ENCODE assay signal across 18 cellular contexts in genomic region chr10:125136087-125136486, GRCh38.
"Had no signal": no experiment of that assay in that cellular context is flagged by ENCODE, and none has a peak within 500 bp of the region (broad histone marks: within the 10 kb centered on the region; RNA-seq: fewer than 3 reads in every experiment).

No MANE protein-coding gene starts in this region.

- H3K4me2 ChIP-seq: neural progenitor cell, smooth muscle cell had no signal

- FAIRE-seq: bronchial epithelial cell, frontal cortex had no signal

- H3K36me3 Mint-ChIP-seq: activated naive CD8-positive, alpha-beta T cell treated with anti-CD3 and anti-CD28 coated beads, Interleukin-2, amount 10 ng/mL, durations not matched to agents 7 days and 5 days; stimulated activated memory B cell treated with anti-CD40 and anti-IgM and Interleukin-4, amounts not matched to agents 10 μg/mL and 1 μg/mL and 100 μg/mL, for 72 hours had no signal

- H3K27ac Mint-ChIP-seq: activated naive CD8-positive, alpha-beta T cell treated with anti-CD3 and anti-CD28 coated beads, Interleukin-2, amount 10 ng/mL, durations not matched to agents 7 days and 5 days; stimulated activated memory B cell treated with anti-CD40 and anti-IgM and Interleukin-4, amounts not matched to agents 10 μg/mL and 1 μg/mL and 100 μg/mL, for 72 hours had no signal

- H3K9me3 Mint-ChIP-seq: activated naive CD8-positive, alpha-beta T cell treated with anti-CD3 and anti-CD28 coated beads, Interleukin-2, amount 10 ng/mL, durations not matched to agents 7 days and 5 days; activated T-cell treated with anti-CD3 and anti-CD28 coated beads, Interleukin-2, amount 50 U/mL, for 4 hours; stimulated activated memory B cell treated with anti-CD40 and anti-IgM and Interleukin-4, amounts not matched to agents 10 μg/mL and 1 μg/mL and 100 μg/mL, for 72 hours had no signal

- H3K4me3 ChIP-seq: heart left ventricle, left lung, neural progenitor cell, right atrium auricular region, smooth muscle cell, upper lobe of left lung had no signal

- H2AFZ ChIP-seq: neural progenitor cell, parathyroid adenoma had no signal

- DNase-seq: activated CD4-positive, alpha-beta T cell treated with anti-CD3 and anti-CD28 coated beads, Interleukin-2, amount 50 U/mL, for 48 hours; activated CD4-positive, CD25-positive, alpha-beta regulatory T cell treated with anti-CD3 and anti-CD28 coated beads, Interleukin-2, amount 50 U/mL, for 72 hours; activated effector memory CD4-positive, alpha-beta T cell treated with anti-CD3 and anti-CD28 coated beads, Interleukin-2, amount 50 U/mL, for 16 hours; activated naive CD8-positive, alpha-beta T cell treated with anti-CD3 and anti-CD28 coated beads, Interleukin-2, amount 10 ng/mL, durations not matched to agents 7 days and 5 days; activated T-cell treated with anti-CD3 and anti-CD28 coated beads, Interleukin-2, amount 50 U/mL, for 4 hours; heart left ventricle; islet precursor cell; left lung; mesenchymal stem cell; substantia nigra; upper lobe of left lung had no signal

- H3K27me3 Mint-ChIP-seq: activated naive CD8-positive, alpha-beta T cell treated with anti-CD3 and anti-CD28 coated beads, Interleukin-2, amount 10 ng/mL, durations not matched to agents 7 days and 5 days had no signal

- H3K27me3 ChIP-seq: heart left ventricle, left lung, neural progenitor cell, right atrium auricular region, upper lobe of left lung had no signal

- H3K4me1 Mint-ChIP-seq: activated naive CD8-positive, alpha-beta T cell treated with anti-CD3 and anti-CD28 coated beads, Interleukin-2, amount 10 ng/mL, durations not matched to agents 7 days and 5 days; stimulated activated memory B cell treated with anti-CD40 and anti-IgM and Interleukin-4, amounts not matched to agents 10 μg/mL and 1 μg/mL and 100 μg/mL, for 72 hours had no signal

- H3K36me3 ChIP-seq: neural progenitor cell, right atrium auricular region had no signal

- H3K27ac ChIP-seq: left lung, neural progenitor cell, parathyroid adenoma, right atrium auricular region had no signal

- H3K4me3 Mint-ChIP-seq: activated naive CD8-positive, alpha-beta T cell treated with anti-CD3 and anti-CD28 coated beads, Interleukin-2, amount 10 ng/mL, durations not matched to agents 7 days and 5 days; activated T-cell treated with anti-CD3 and anti-CD28 coated beads, Interleukin-2, amount 50 U/mL, for 4 hours; neural progenitor cell; stimulated activated memory B cell treated with anti-CD40 and anti-IgM and Interleukin-4, amounts not matched to agents 10 μg/mL and 1 μg/mL and 100 μg/mL, for 72 hours had no signal

- ATAC-seq: activated T-cell treated with anti-CD3 and anti-CD28 coated beads, Interleukin-2, amount 50 U/mL, for 4 hours; left lung; stimulated activated memory B cell treated with anti-CD40 and anti-IgM and Interleukin-4, amounts not matched to agents 10 μg/mL and 1 μg/mL and 100 μg/mL, for 72 hours had no signal
